8 cellular contexts compared by ENCODE assay signal in genomic region chr16:2603165-2604015, GRCh38.
DNase-seq lines count a peak whose midpoint lies in the region; ATAC-seq and TF ChIP-seq lines count a peak whose summit lies in the region.

No MANE protein-coding gene starts in this region.

- H3K9me3 ChIP-seq in esophagus squamous epithelium: no peaks in the 10 kb centered on the region
- no peaks in the 10 kb centered on the region for H3K9me3 ChIP-seq in muscle layer of duodenum (ENCODE audit: control insufficient read depth in 1 of 2, low read length in 2 of 2)

- H3K27ac ChIP-seq in esophagus squamous epithelium (peak overlapping the region; percentile 77 to 92 (median 86)), muscle layer of duodenum (ENCODE audit: low read length) (peak overlapping the region; percentile 45)

- 0% methylated on average over 8 to 27 of the region's 58 CpGs for WGBS in esophagus squamous epithelium, 2 donors

- H3K4me1 ChIP-seq in esophagus squamous epithelium: peaks cover 0 to 31% (median 3%) of the 10 kb centered on the region in 3 donors
- peaks cover 0 to 6% of the 10 kb centered on the region in 2 donors for H3K4me1 ChIP-seq in muscle layer of duodenum (ENCODE audit: control insufficient read depth in 1 of 2, insufficient read depth in 2 of 2, low read length in 2 of 2)

- peak in 2 of 6 experiments; percentile 1 to 52 for TF ChIP-seq CTCF in esophagus squamous epithelium (IDR thresholded peaks at IDR 0.05)

- in situ Hi-C loops in KBM-7 (cut with MboI; ENCODE audit: low pct_unique_long_range_greater_than_20kb, low sequenced_read_pairs): no loop called here

- ATAC-seq in GM21528 (IDR thresholded peaks at IDR 0.05; ENCODE audit: low FRiP score, unreplicated experiment): peak; percentile 64

- H3K36me3 ChIP-seq in esophagus squamous epithelium: peaks cover 0 to 22% (median 3%) of the 10 kb centered on the region in 3 donors
- H3K36me3 ChIP-seq in muscle layer of duodenum (ENCODE audit: control insufficient read depth in 1 of 2, insufficient read depth in 2 of 2, low read length in 2 of 2): peaks cover 0 to 7% of the 10 kb centered on the region in 2 donors

- H3K4me3 ChIP-seq in esophagus squamous epithelium (peak overlapping the region; percentile 82 to 98 (median 86)), muscle layer of duodenum (ENCODE audit: low read depth in 1 of 2, low read length in 2 of 2) (peak overlapping the region; percentile 62 to 100)

- TF ChIP-seq POLR2A in esophagus squamous epithelium (IDR thresholded peaks at IDR 0.05): peak in 3 of 4 donors; percentile 84 to 88 (median 88)

- no peaks in the 10 kb centered on the region for H3K27me3 ChIP-seq in esophagus squamous epithelium
- no peaks in the 10 kb centered on the region for H3K27me3 ChIP-seq in muscle layer of duodenum (ENCODE audit: low read depth, low read length)

- intact Hi-C loops in esophagus squamous epithelium (cut with DNase I): no loop called here

- DNase-seq in D341Med (ENCODE audit: low spot score) (peak; percentile 97), KBM-7 (peak; percentile 94), esophagus squamous epithelium (lab: John Stamatoyannopoulos, UW) (peak; percentile 56)
- peak; percentile 94 to 95 for DNase-seq in activated T-cell treated with anti-CD3 and anti-CD28 coated beads, Interleukin-2, amount 50 U/mL, for 48 hours
- DNase-seq in stimulated activated CD8-positive, alpha-beta memory T cell treated with anti-CD3 and anti-CD28 coated beads, Interleukin-7, amount 100 ng/mL, for 1 hour (ENCODE audit: low read depth in 2 of 2): peak; percentile 54 to 70

TF ChIP-seq in PFSK-1, 5 proteins besides CTCF, POLR2A, EP300 and RAD21:
- TF ChIP-seq POLR2AphosphoS5 (IDR thresholded peaks at IDR 0.05; ENCODE audit: low read depth, low read length) (peak; percentile 87), FOXP2 (optimal IDR thresholded peaks at IDR 0.05; ENCODE audit: borderline replicate concordance, extremely low read depth, extremely low read length, insufficient read depth) (no peak), TAF1 (IDR thresholded peaks at IDR 0.05; ENCODE audit: borderline replicate concordance, insufficient read depth, low read length) (peak; percentile 69; the same call in 1 of the 2 replicates)
- TF ChIP-seq, protein P1, sequence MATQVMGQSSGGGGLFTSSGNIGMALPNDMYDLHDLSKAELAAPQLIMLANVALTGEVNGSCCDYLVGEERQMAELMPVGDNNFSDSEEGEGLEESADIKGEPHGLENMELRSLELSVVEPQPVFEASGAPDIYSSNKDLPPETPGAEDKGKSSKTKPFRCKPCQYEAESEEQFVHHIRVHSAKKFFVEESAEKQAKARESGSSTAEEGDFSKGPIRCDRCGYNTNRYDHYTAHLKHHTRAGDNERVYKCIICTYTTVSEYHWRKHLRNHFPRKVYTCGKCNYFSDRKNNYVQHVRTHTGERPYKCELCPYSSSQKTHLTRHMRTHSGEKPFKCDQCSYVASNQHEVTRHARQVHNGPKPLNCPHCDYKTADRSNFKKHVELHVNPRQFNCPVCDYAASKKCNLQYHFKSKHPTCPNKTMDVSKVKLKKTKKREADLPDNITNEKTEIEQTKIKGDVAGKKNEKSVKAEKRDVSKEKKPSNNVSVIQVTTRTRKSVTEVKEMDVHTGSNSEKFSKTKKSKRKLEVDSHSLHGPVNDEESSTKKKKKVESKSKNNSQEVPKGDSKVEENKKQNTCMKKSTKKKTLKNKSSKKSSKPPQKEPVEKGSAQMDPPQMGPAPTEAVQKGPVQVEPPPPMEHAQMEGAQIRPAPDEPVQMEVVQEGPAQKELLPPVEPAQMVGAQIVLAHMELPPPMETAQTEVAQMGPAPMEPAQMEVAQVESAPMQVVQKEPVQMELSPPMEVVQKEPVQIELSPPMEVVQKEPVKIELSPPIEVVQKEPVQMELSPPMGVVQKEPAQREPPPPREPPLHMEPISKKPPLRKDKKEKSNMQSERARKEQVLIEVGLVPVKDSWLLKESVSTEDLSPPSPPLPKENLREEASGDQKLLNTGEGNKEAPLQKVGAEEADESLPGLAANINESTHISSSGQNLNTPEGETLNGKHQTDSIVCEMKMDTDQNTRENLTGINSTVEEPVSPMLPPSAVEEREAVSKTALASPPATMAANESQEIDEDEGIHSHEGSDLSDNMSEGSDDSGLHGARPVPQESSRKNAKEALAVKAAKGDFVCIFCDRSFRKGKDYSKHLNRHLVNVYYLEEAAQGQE (IDR thresholded peaks at IDR 0.05; ENCODE audit: insufficient read depth in 1 of 2, low read depth in 2 of 2, low read length in 2 of 2): peak in 1 of 2 experiments; percentile 33; a peak in 1 of 4 replicates

Comparison
In these comparisons a context has a peak if more than half of its experiments do, and no peak if none do; other contexts are left out.
1. Peak in every context shown above with its lines: DNase-seq, ATAC-seq, H3K4me3 ChIP-seq and H3K27ac ChIP-seq.